8 cellular contexts compared by ENCODE assay signal in the genomic region with DNA sequence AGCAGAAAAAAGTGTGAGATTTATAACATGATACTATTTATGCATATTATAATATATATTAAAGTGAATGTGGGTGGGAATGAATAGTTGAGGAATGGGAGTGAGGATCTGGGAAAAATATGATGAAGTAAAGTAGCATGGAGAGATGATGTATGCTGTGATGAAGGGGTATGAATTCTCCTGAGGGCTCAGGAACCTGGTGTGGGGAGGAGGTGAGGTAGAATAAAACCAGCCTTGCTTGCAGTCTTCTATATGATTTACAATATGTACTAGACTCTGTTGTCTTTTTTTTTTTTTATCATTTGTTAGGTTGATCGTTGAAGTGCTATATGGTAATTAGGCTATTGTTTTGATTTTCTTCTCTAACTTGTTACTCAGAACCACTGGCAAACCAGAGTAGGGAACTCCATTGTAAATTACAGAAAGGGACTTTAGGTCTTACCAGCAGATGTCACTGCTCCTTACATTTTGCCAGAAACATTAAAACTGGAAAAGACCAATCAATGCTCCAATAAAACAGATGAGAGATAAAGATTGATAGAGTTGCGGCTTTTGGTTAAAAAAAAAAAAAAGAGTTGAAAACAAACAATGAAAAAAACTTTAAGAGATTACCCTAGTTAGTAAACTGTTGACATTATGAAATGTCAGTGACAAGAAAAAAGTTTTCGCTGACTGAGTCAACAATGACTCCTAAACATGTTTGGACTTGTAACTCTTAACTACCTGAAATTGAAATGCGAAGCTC. TPM values are rescaled to one million over a fixed set of nuclear protein-coding genes. Genes with fewer than 3 reads are reported as not detected.
DNase-seq lines count a peak whose midpoint lies in the region; ATAC-seq and TF ChIP-seq lines count a peak whose summit lies in the region.

No MANE protein-coding gene starts in this region.

- peak; percentile 38 for DNase-seq in HCT116 (ENCODE audit: low read depth, low spot score)
- DNase-seq in RWPE1 (ENCODE audit: low spot score), result peak; percentile 55
- peak; percentile 39 to 74 for DNase-seq in foreskin fibroblast
- DNase-seq in pulmonary artery endothelial cell (ENCODE audit: low read depth, low spot score), result peak; percentile 5
- no peak for DNase-seq in aorta
- DNase-seq in stimulated activated CD4-positive, alpha-beta T cell treated with anti-CD3 and anti-CD28 coated beads, Interleukin-15, amount 100 ng/mL, for 24 hours, result no peak
- no peak for DNase-seq in stimulated activated naive CD4-positive, alpha-beta T cell treated with Interleukin-2 at 50 U/mL for 16 hours (lab: John Stamatoyannopoulos, UW)

- no peaks in the 10 kb centered on the region for H3K9me3 ChIP-seq in HCT116 (ENCODE audit: control insufficient read depth in 1 of 2, insufficient read depth in 1 of 2, low read depth in 1 of 2, low read length in 2 of 2)
- H3K9me3 ChIP-seq in aorta (ENCODE audit: control insufficient read depth, low read length), result no peaks in the 10 kb centered on the region

- no peaks in the 10 kb centered on the region for H4K20me1 ChIP-seq in HCT116 (ENCODE audit: insufficient read depth)

- H3K79me2 ChIP-seq in HCT116 (ENCODE audit: insufficient read depth, low read length), result no peaks in the 10 kb centered on the region

- BruUV-seq in HCT116 (replicated peaks; lab: Mats Ljungman, UMichigan), result no TSS peak

- TF ChIP-seq RAD21 in HCT116 (IDR thresholded peaks at IDR 0.05; ENCODE audit: low read depth), result peak; percentile 74

- intact Hi-C loops in HCT116 (cut with micrococcal nuclease), result loop anchor here (1.0 kb wide), 3 partner anchors 173 to 260 kb away; no protein-coding TSS in a partner anchor
- intact Hi-C loops in aorta (cut with DNase I), result loop anchor here (5.0 to 10.0 kb wide), 3 partner anchors 177 to 265 kb away; no protein-coding TSS in a partner anchor

- WGBS in aorta, 2 donors, result 48 to 49% methylated on average over 4 of the region's 4 CpGs

- H3K9me2 ChIP-seq in HCT116 (ENCODE audit: insufficient read depth), result no peaks in the 10 kb centered on the region

- peak overlapping the region; percentile 61 for H3K4me2 ChIP-seq in HCT116 (ENCODE audit: low read length)

- no peak overlapping the region for H3K27ac ChIP-seq in C4-2B
- peak overlapping the region; percentile 45; the same call in 1 of the 2 replicates for H3K27ac ChIP-seq in HCT116 (ENCODE audit: low read depth, low read length)
- no peak overlapping the region for H3K27ac ChIP-seq in RWPE1
- H3K27ac ChIP-seq in aorta (ENCODE audit: low read depth in 1 of 2, low read length in 2 of 2), result no peak overlapping the region

- H3K9ac ChIP-seq in HCT116 (ENCODE audit: low read length), result no peak overlapping the region

- H2AFZ ChIP-seq in HCT116 (ENCODE audit: low read depth, low read length, poor library complexity, severe bottlenecking), result peak overlapping the region; percentile 66

- ATAC-seq in HCT116 (peak; percentile 78), aorta (ENCODE audit: low FRiP score) (no peak)

- RAD21 ChIA-PET in HCT116 (lab: Charles Lee; ENCODE audit: low non-redundant PET in 1 of 2, low total read pairs in 2 of 2, uncharacterized antibody in 2 of 2, unreplicated experiment in 2 of 2), result interaction anchor here (1.2 to 2.1 kb wide), 4 partner anchors 115 to 176 kb away, joined by 3 to 8 read pairs (median 6); no protein-coding TSS in a partner anchor

- TF ChIP-seq POLR2A in HCT116 (IDR thresholded peaks at IDR 0.05; ENCODE audit: borderline replicate concordance, extremely low read depth, insufficient read depth, insufficient read length), result no peak

- H3K36me3 ChIP-seq in HCT116 (ENCODE audit: control insufficient read depth in 1 of 2, insufficient read depth in 2 of 2, low read length in 2 of 2) (no peaks in the 10 kb centered on the region), aorta (ENCODE audit: control insufficient read depth in 1 of 2, insufficient read depth in 2 of 2, low read length in 1 of 2) (no peaks in the 10 kb centered on the region)

- CTCF ChIA-PET in HCT116 (lab: Charles Lee) (interaction anchor here (0.7 to 2.4 kb wide), 9 partner anchors 8 to 1012 kb away, joined by 3 to 33 read pairs (median 5); no protein-coding TSS in a partner anchor), RWPE1 (lab: Yijun Ruan, JAX) (interaction anchor here (0.7 to 1.4 kb wide), 4 partner anchors 25 to 377 kb away, joined by 3 to 6 read pairs (median 5); partner anchors contain the start of gene MAP4K5)

- POLR2A ChIA-PET in HCT116 (lab: Charles Lee) (no interaction called here), RWPE1 (lab: Yijun Ruan, JAX; ENCODE audit: low non-redundant PET) (interaction anchor here (0.7 kb wide), 1 partner anchor 175 kb away, joined by 5 read pairs; no protein-coding TSS in a partner anchor)

- H3K4me1 ChIP-seq in HCT116 (ENCODE audit: control insufficient read depth in 1 of 2, insufficient read depth in 2 of 2, low read length in 2 of 2) (peaks cover 16 to 19% of the 10 kb centered on the region in 2 experiments), aorta (ENCODE audit: control insufficient read depth in 1 of 2, insufficient read depth in 2 of 2, low read length in 2 of 2) (no peaks in the 10 kb centered on the region)

- H3K4me3 ChIP-seq in HCT116 (replicated peaks in 1 of 2; ENCODE audit: low read depth in 1 of 2, low read length in 2 of 2), result 0 out of 4 replicates have a peak overlapping the region, but pooled peaks of 1 of the 2 experiments have one; percentile 4
- H3K4me3 ChIP-seq in foreskin fibroblast (ENCODE audit: low read depth in 1 of 2, low read length in 2 of 2), result no peak overlapping the region
- no peak overlapping the region for H3K4me3 ChIP-seq in aorta (ENCODE audit: low read length in 2 of 2)

- TF ChIP-seq CTCF in C4-2B (conservative IDR thresholded peaks at IDR 0.05) (peak; percentile 89), HCT116 (IDR thresholded peaks at IDR 0.05 in 2 of 3, conservative IDR thresholded peaks at IDR 0.05 in 1 of 3; ENCODE audit: borderline replicate concordance in 1 of 3, insufficient read depth in 1 of 3, low read depth in 2 of 3, low read length in 2 of 3) (peak; percentile 61 to 79 (median 68); a peak in 5 of 6 replicates), RWPE1 (conservative IDR thresholded peaks at IDR 0.05; ENCODE audit: low read depth) (peak; percentile 64), foreskin fibroblast (IDR thresholded peaks at IDR 0.05; ENCODE audit: low read depth, low read length) (peak; percentile 63)

- H3K27me3 ChIP-seq in HCT116 (ENCODE audit: insufficient read depth, low read length) (no peaks in the 10 kb centered on the region), aorta (ENCODE audit: control insufficient read depth in 1 of 2, insufficient read depth in 2 of 2, low read length in 1 of 2) (no peaks in the 10 kb centered on the region)

TF ChIP-seq in HCT116, 20 proteins besides CTCF, POLR2A, EP300 and RAD21:
- TF ChIP-seq SP1 (IDR thresholded peaks at IDR 0.05; ENCODE audit: low read depth) (0 out of 2 replicates have a peak, but pooled peaks have one; percentile 9), ELF1 (IDR thresholded peaks at IDR 0.05; ENCODE audit: borderline replicate concordance, low read depth) (no peak), FOSL1 (IDR thresholded peaks at IDR 0.05; ENCODE audit: low read depth) (peak; percentile 41; the same call in 1 of the 2 replicates), JUND (IDR thresholded peaks at IDR 0.05) (no peak)

RNA-seq across cellular contexts. Expression of gene ATL1, which starts 39.9 kb away (rescaled TPM):
- 1.4 TPM for total RNA-seq in HCT116 (2021; ENCODE audit: unreplicated experiment)
- 1.2 and 1.3 TPM in 2 replicates for polyA plus RNA-seq in HCT116 (2012)
- total RNA-seq in pulmonary artery endothelial cell, result 1.1 and 5.5 TPM in 2 replicates
- 10 to 100 TPM in 1 of 2 donors, 1 to 10 TPM in 1; 9.2 to 11.0 TPM for total RNA-seq in aorta
- polyA plus RNA-seq in aorta, result 1 to 10 TPM; 3.9 to 8.1 TPM

Comparison
In these comparisons a context has a peak if more than half of its experiments do, and no peak if none do; other contexts are left out.
1. DNase-seq: peak in HCT116 (single experiment), RWPE1 (single experiment), foreskin fibroblast (2 of 2) and pulmonary artery endothelial cell (single experiment); none in aorta (0 of 2), stimulated activated CD4-positive, alpha-beta T cell treated with anti-CD3 and anti-CD28 coated beads, Interleukin-15, amount 100 ng/mL, for 24 hours (single experiment) and stimulated activated naive CD4-positive, alpha-beta T cell treated with Interleukin-2 at 50 U/mL for 16 hours (single experiment).
2. Peak in every context shown above with its lines, with median percentiles within 50 percentile points of each other: CTCF ChIP-seq.